Comparison of ENCODE assay signal across 9 cellular contexts in genomic region chr7:105399043-105399725, GRCh38. TPM values are rescaled to one million over a fixed set of nuclear protein-coding genes. Genes with fewer than 3 reads are reported as not detected.
DNase-seq lines count a peak whose midpoint lies in the region; ATAC-seq, FAIRE-seq and TF ChIP-seq lines count a peak whose summit lies in the region.
"Had no signal": no experiment of that assay in that cellular context is flagged by ENCODE, and none has a peak within 500 bp of the region (broad histone marks: within the 10 kb centered on the region; RNA-seq: fewer than 3 reads in every experiment).

No MANE protein-coding gene starts in this region.

- no peaks in the 10 kb centered on the region for H3K9me2 ChIP-seq in HCT116 (ENCODE audit: insufficient read depth)
- H3K9me2 ChIP-seq in hepatocyte (replicated peaks; ENCODE audit: insufficient read depth), result no peaks in the 10 kb centered on the region

- no peaks in the 10 kb centered on the region for H3K27me3 ChIP-seq in HCT116 (ENCODE audit: insufficient read depth, low read length)
- no peaks in the 10 kb centered on the region for H3K27me3 ChIP-seq in hepatocyte
- no peaks in the 10 kb centered on the region for H3K27me3 ChIP-seq in CD4-positive, alpha-beta T cell (ENCODE audit: control insufficient read depth, insufficient read depth, low read length)
- H3K27me3 ChIP-seq in esophagus squamous epithelium, result no peaks in the 10 kb centered on the region

- intact Hi-C loops in HCT116 (cut with micrococcal nuclease) (no loop called here), esophagus squamous epithelium (cut with DNase I) (no loop called here)
- intact Hi-C loops in CD4-positive, alpha-beta T cell (cut with DNase I, micrococcal nuclease), result no loop called here
- intact Hi-C loops in activated CD4-positive, alpha-beta T cell treated with anti-CD3 and anti-CD28 coated beads for 36 hours (cut with DNase I, micrococcal nuclease), result no loop called here

- no peaks in the 10 kb centered on the region for H3K9me3 Mint-ChIP-seq in CD4-positive, alpha-beta T cell
- no peaks in the 10 kb centered on the region for H3K9me3 Mint-ChIP-seq in activated CD4-positive, alpha-beta T cell treated with anti-CD3 and anti-CD28 coated beads for 36 hours (ENCODE audit: low read depth)

- TF ChIP-seq EP300 in A549 (IDR thresholded peaks at IDR 0.05), result no peak

- no peaks in the 10 kb centered on the region for H3K27me3 Mint-ChIP-seq in CD4-positive, alpha-beta T cell
- H3K27me3 Mint-ChIP-seq in activated CD4-positive, alpha-beta T cell treated with anti-CD3 and anti-CD28 coated beads for 36 hours, result no peaks in the 10 kb centered on the region

- no peak for TF ChIP-seq POLR2A in A549 (IDR thresholded peaks at IDR 0.05; ENCODE audit: low read length)
- TF ChIP-seq POLR2A in HCT116 (IDR thresholded peaks at IDR 0.05; ENCODE audit: borderline replicate concordance, extremely low read depth, insufficient read depth, insufficient read length), result no peak
- no peak for TF ChIP-seq POLR2A in esophagus squamous epithelium (IDR thresholded peaks at IDR 0.05)

- peak; percentile 44 to 51; a peak in 3 of 6 replicates for ATAC-seq in A549
- no peak for ATAC-seq in HCT116
- ATAC-seq in CD4-positive, alpha-beta T cell (ENCODE audit: poor library complexity), result no peak
- ATAC-seq in GM21723 (IDR thresholded peaks at IDR 0.05; ENCODE audit: unreplicated experiment), result no peak
- no peak for ATAC-seq in activated CD4-positive, alpha-beta T cell treated with anti-CD3 and anti-CD28 coated beads for 36 hours

- H3K4me1 ChIP-seq in A549, result peaks cover 14% of the 10 kb centered on the region
- peaks cover 5 to 17% of the 10 kb centered on the region in 2 experiments; a peak in 3 of 4 replicates for H3K4me1 ChIP-seq in HCT116 (ENCODE audit: control insufficient read depth in 1 of 2, insufficient read depth in 2 of 2, low read length in 2 of 2)
- H3K4me1 ChIP-seq in hepatocyte (ENCODE audit: insufficient read depth), result no peaks in the 10 kb centered on the region
- H3K4me1 ChIP-seq in esophagus squamous epithelium, result peaks cover 0 to 9% (median 0%) of the 10 kb centered on the region in 3 donors
- H3K4me1 ChIP-seq: Caco-2 had no signal

- CTCF ChIA-PET in A549 (lab: Yijun Ruan, JAX) (interaction anchor here (0.7 to 4.8 kb wide), 19 partner anchors 9 to 454 kb away, joined by 3 to 42 read pairs (median 3); partner anchors contain the start of gene RINT1), HCT116 (lab: Charles Lee) (interaction anchor here (0.6 to 1.4 kb wide), 4 partner anchors 31 to 246 kb away, joined by 3 to 4 read pairs (median 4); no protein-coding TSS in a partner anchor)
- CTCF ChIA-PET in CD4-positive, alpha-beta T cell (lab: Charles Lee), result no interaction called here
- CTCF ChIA-PET in activated CD4-positive, alpha-beta T cell treated with anti-CD3 and anti-CD28 coated beads for 36 hours (lab: Charles Lee), result interaction anchor here (0.6 to 1.1 kb wide), 4 partner anchors 31 to 1207 kb away, joined by 3 to 4 read pairs (median 3); partner anchors contain the start of gene RINT1

- H3K4me3 ChIP-seq in A549 (no peak overlapping the region), HCT116 (replicated peaks in 1 of 2; ENCODE audit: low read depth in 1 of 2, low read length in 2 of 2) (no peak overlapping the region), hepatocyte (no peak overlapping the region), esophagus squamous epithelium (no peak overlapping the region)

- no peak overlapping the region for H2AFZ ChIP-seq in HCT116 (ENCODE audit: low read depth, low read length, poor library complexity, severe bottlenecking)
- no peak overlapping the region for H2AFZ ChIP-seq in hepatocyte

- peak; percentile 49 for TF ChIP-seq CTCF in A549 (IDR thresholded peaks at IDR 0.05)
- TF ChIP-seq CTCF in HCT116 (IDR thresholded peaks at IDR 0.05 in 2 of 3, conservative IDR thresholded peaks at IDR 0.05 in 1 of 3; ENCODE audit: borderline replicate concordance in 1 of 3, insufficient read depth in 1 of 3, low read depth in 2 of 3, low read length in 2 of 3), result peak; percentile 19 to 53 (median 38); a peak in 4 of 6 replicates
- peak; percentile 35 for TF ChIP-seq CTCF in hepatocyte (IDR thresholded peaks at IDR 0.05; ENCODE audit: poor library complexity)
- TF ChIP-seq CTCF in CD4-positive, alpha-beta T cell (IDR thresholded peaks at IDR 0.05), result no peak
- TF ChIP-seq CTCF in esophagus squamous epithelium (IDR thresholded peaks at IDR 0.05), result peak in 2 of 6 experiments; percentile 7 to 29

- H3K4me3 Mint-ChIP-seq in CD4-positive, alpha-beta T cell, result no peak overlapping the region
- H3K4me3 Mint-ChIP-seq in activated CD4-positive, alpha-beta T cell treated with anti-CD3 and anti-CD28 coated beads for 36 hours, result no peak overlapping the region

- DNase-seq in A549 (ENCODE audit: low read depth in 1 of 2, low spot score in 1 of 2) (peak in 1 of 2 experiments; percentile 32), HCT116 (ENCODE audit: low read depth, low spot score) (no peak), SW480 (ENCODE audit: low spot score) (peak; percentile 38), hepatocyte (ENCODE audit: low spot score) (no peak), esophagus squamous epithelium (lab: John Stamatoyannopoulos, UW) (no peak)
- no peak for DNase-seq in CD4-positive, alpha-beta T cell
- DNase-seq in activated CD4-positive, alpha-beta T cell treated with anti-CD3 and anti-CD28 coated beads for 36 hours, result no peak
- DNase-seq: Caco-2 had no signal

- H3K79me2 ChIP-seq in HCT116 (ENCODE audit: insufficient read depth, low read length), result no peaks in the 10 kb centered on the region
- H3K79me2 ChIP-seq in hepatocyte, result no peaks in the 10 kb centered on the region

- H4K20me1 ChIP-seq in HCT116 (ENCODE audit: insufficient read depth) (no peaks in the 10 kb centered on the region), hepatocyte (ENCODE audit: insufficient read depth, poor library complexity, severe bottlenecking) (no peaks in the 10 kb centered on the region)

- H3K4me2 ChIP-seq in A549 (no peak overlapping the region), HCT116 (ENCODE audit: low read length) (no peak overlapping the region), hepatocyte (no peak overlapping the region)

- H3K36me3 ChIP-seq in HCT116 (ENCODE audit: control insufficient read depth in 1 of 2, insufficient read depth in 2 of 2, low read length in 2 of 2) (no peaks in the 10 kb centered on the region), hepatocyte (replicated peaks; ENCODE audit: insufficient read depth, low read depth) (no peaks in the 10 kb centered on the region), esophagus squamous epithelium (no peaks in the 10 kb centered on the region)

- no peak for FAIRE-seq in A549 (lab: Jason Lieb, UNC)

- H3K9me3 ChIP-seq in A549 (no peaks in the 10 kb centered on the region), HCT116 (ENCODE audit: control insufficient read depth in 1 of 2, insufficient read depth in 1 of 2, low read depth in 1 of 2, low read length in 2 of 2) (no peaks in the 10 kb centered on the region), hepatocyte (ENCODE audit: low read depth) (no peaks in the 10 kb centered on the region), esophagus squamous epithelium (no peaks in the 10 kb centered on the region)
- no peaks in the 10 kb centered on the region for H3K9me3 ChIP-seq in CD4-positive, alpha-beta T cell (ENCODE audit: control insufficient read depth, low read length)
- H3K9me3 ChIP-seq: Caco-2 had no signal

- no peak overlapping the region for H3K27ac Mint-ChIP-seq in CD4-positive, alpha-beta T cell
- no peak overlapping the region for H3K27ac Mint-ChIP-seq in activated CD4-positive, alpha-beta T cell treated with anti-CD3 and anti-CD28 coated beads for 36 hours

- H3K27ac ChIP-seq in A549 (no peak overlapping the region), HCT116 (ENCODE audit: low read depth, low read length) (no peak overlapping the region), hepatocyte (no peak overlapping the region), esophagus squamous epithelium (no peak overlapping the region)
- no peak overlapping the region for H3K27ac ChIP-seq in CD4-positive, alpha-beta T cell (ENCODE audit: low read depth, low read length)

- no peaks in the 10 kb centered on the region for H3K36me3 Mint-ChIP-seq in CD4-positive, alpha-beta T cell (ENCODE audit: low read depth)
- no peaks in the 10 kb centered on the region for H3K36me3 Mint-ChIP-seq in activated CD4-positive, alpha-beta T cell treated with anti-CD3 and anti-CD28 coated beads for 36 hours (ENCODE audit: low read depth)

- BruUV-seq in HCT116 (replicated peaks; lab: Mats Ljungman, UMichigan), result no TSS peak

- TF ChIP-seq RAD21 in A549 (conservative IDR thresholded peaks at IDR 0.05 in 1 of 2, IDR thresholded peaks at IDR 0.05 in 1 of 2), result peak; percentile 40 to 51; a peak in 4 of 5 replicates
- peak; percentile 54 for TF ChIP-seq RAD21 in HCT116 (IDR thresholded peaks at IDR 0.05; ENCODE audit: low read depth)

- POLR2A ChIA-PET in A549 (lab: Yijun Ruan, JAX) (no interaction called here), HCT116 (lab: Charles Lee) (interaction anchor here (1.2 kb wide), 1 partner anchor 385 kb away, joined by 3 read pairs; the partner anchor contains the start of gene KMT2E)
- POLR2A ChIA-PET in CD4-positive, alpha-beta T cell (lab: Charles Lee), result interaction anchor here (1.1 kb wide), 1 partner anchor 47 kb away, joined by 3 read pairs; no protein-coding TSS in a partner anchor
- POLR2A ChIA-PET in activated CD4-positive, alpha-beta T cell treated with anti-CD3 and anti-CD28 coated beads for 36 hours (lab: Charles Lee), result no interaction called here

- RAD21 ChIA-PET in HCT116 (lab: Charles Lee; ENCODE audit: low non-redundant PET in 1 of 2, low total read pairs in 2 of 2, uncharacterized antibody in 2 of 2, unreplicated experiment in 2 of 2), result no interaction called here

- H3K4me1 Mint-ChIP-seq in CD4-positive, alpha-beta T cell (ENCODE audit: low read depth), result no peaks in the 10 kb centered on the region
- peaks cover 3% of the 10 kb centered on the region for H3K4me1 Mint-ChIP-seq in activated CD4-positive, alpha-beta T cell treated with anti-CD3 and anti-CD28 coated beads for 36 hours

- no peak overlapping the region for H3K9ac ChIP-seq in HCT116 (ENCODE audit: low read length)

- 82% methylated on average over 3 of the region's 3 CpGs for WGBS in A549 (ENCODE audit: missing lambda C conversion rate)
- WGBS in hepatocyte (ENCODE audit: low lambda C conversion rate, missing lambda C conversion rate), result 57% methylated on average over 3 of the region's 3 CpGs
- WGBS in esophagus squamous epithelium, 2 donors, result 85 to 95% methylated on average over 3 of the region's 3 CpGs

RNA-seq across cellular contexts. Expression of gene SRPK2, which starts 10.5 kb away (rescaled TPM):
- polyA plus RNA-seq in A549 (2011; rRNA removed) (23.0 and 32.5 TPM in 2 replicates), A549 (2017; fragmentation: RNase III; extraction: RNeasy Plus Mini Kit Qiagen cat#74134 plus additional on column Dnase treatment) (29.8 to 32.6 TPM (median 30.9 TPM) in 3 replicates), hepatocyte (41.4 and 45.1 TPM in 2 replicates)
- 5.6 and 7.4 TPM in 2 replicates for polyA plus RNA-seq in A549 (2012; cell fraction: cytosol; rRNA removed)
- polyA plus RNA-seq in A549 (2012; cell fraction: nucleus; rRNA removed), result 4.9 and 8.7 TPM in 2 replicates
- 23.5 and 24.2 TPM in 2 replicates for polyA minus RNA-seq in A549 (2011; rRNA and poly(A)+ RNA removed)
- total RNA-seq in HCT116 (2021; ENCODE audit: unreplicated experiment) (37.4 TPM), hepatocyte (31.1 and 46.1 TPM in 2 replicates), esophagus squamous epithelium (10 to 100 TPM; 21.5 to 35.1 (median 29.2) TPM)
- 14.5 and 20.5 TPM in 2 replicates for polyA plus RNA-seq in HCT116 (2012)
- 10 to 100 TPM; 39.9 to 40.9 TPM for total RNA-seq in CD4-positive, alpha-beta T cell
- total RNA-seq in activated CD4-positive, alpha-beta T cell treated with anti-CD3 and anti-CD28 coated beads for 36 hours, result 10 to 100 TPM; 42.7 to 42.9 TPM

Comparison
In these comparisons a context has a peak if more than half of its experiments do, and no peak if none do; other contexts are left out.
1. ATAC-seq: peak in A549 (2 of 2); none in HCT116 (single experiment), CD4-positive, alpha-beta T cell (single experiment), GM21723 (single experiment) and activated CD4-positive, alpha-beta T cell treated with anti-CD3 and anti-CD28 coated beads for 36 hours (single experiment).
2. POLR2A ChIA-PET loops: an anchor here in HCT116 (1.2 kb wide) and CD4-positive, alpha-beta T cell (1.1 kb wide); none called in A549 and activated CD4-positive, alpha-beta T cell treated with anti-CD3 and anti-CD28 coated beads for 36 hours.
3. Of the 6 proteins assayed by ChIP-seq in both A549 and HCT116: peak only in A549: none; only in HCT116: none; in both: CTCF and RAD21; in neither: 4.